ENCODE assay signal across 8 cellular contexts in the genomic region with DNA sequence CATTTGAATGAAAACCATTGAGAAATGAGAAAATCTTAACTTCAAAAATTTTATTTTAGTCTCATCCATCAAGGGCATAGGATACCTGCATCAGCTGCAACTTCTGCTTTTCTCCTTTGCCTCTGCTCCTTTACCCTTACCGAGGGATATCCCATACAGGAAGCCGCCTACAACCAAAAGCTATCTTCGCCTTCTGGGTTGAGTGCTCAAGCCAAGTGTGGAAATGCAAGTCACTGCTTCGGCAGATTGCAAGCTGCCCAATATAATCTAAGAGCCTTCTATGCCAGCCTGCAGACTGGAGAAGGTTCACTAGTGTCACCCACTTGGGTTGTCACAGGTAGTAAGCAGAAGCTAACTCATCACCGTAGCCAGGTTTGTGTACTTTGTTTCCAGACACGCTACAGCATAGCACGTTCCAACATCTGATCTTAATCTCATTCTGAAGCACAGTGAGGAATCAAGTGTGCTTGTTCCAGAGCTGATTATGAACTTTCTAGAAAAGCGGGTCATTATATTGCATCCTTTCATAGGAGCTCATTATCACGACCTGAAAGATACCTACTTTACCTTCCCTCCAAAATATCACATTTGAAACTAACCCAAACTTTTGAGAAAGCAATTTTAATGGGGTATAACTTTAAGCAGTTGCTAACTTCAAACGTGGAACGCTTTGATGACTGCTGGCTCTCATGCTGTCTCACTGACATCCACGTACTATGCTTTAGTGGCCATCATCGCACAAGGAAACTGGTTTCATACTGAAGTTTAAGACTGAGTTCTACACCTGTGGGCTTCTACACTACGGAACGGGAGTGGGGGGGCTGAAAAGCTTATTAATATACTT. TPM values are rescaled to one million over a fixed set of nuclear protein-coding genes. Genes with fewer than 3 reads are reported as not detected.
DNase-seq lines count a peak whose midpoint lies in the region; ATAC-seq, FAIRE-seq and TF ChIP-seq lines count a peak whose summit lies in the region.

No MANE protein-coding gene starts in this region.

- H2BK15ac ChIP-seq in mesenchymal stem cell (ENCODE audit: low read depth, poor library complexity, severe bottlenecking) = no peak overlapping the region

- H3K27me3 Mint-ChIP-seq in Calu3 (ENCODE audit: unreplicated experiment) = peaks cover 12% of the 10 kb centered on the region

- no peaks in the 10 kb centered on the region for H3K79me1 ChIP-seq in mesenchymal stem cell (replicated peaks; ENCODE audit: low read length, poor library complexity, severe bottlenecking)

- SMC1A ChIA-PET in GM12878 (lab: Charles Lee; ENCODE audit: uncharacterized antibody, unreplicated experiment) = interaction anchor here (0.8 to 2.4 kb wide), 12 partner anchors 10 to 82 kb away, joined by 3 to 12 read pairs (median 4); partner anchors contain the start of genes GALK1 and WBP2

- no peaks in the 10 kb centered on the region for H3K9me3 ChIP-seq in GM12878 (replicated peaks; ENCODE audit: control insufficient read depth, insufficient read depth, low read length)
- H3K9me3 ChIP-seq in mesenchymal stem cell (ENCODE audit: control insufficient read depth, low read length) = no peaks in the 10 kb centered on the region
- H3K9me3 ChIP-seq in uterus = no peaks in the 10 kb centered on the region

- H3K4me3 ChIP-seq in NB4 (ENCODE audit: low read depth, low read length) = peak overlapping the region; percentile 93
- no peak overlapping the region for H3K4me3 ChIP-seq in GM12878
- peak overlapping the region in 1 of 2 experiments; percentile 96 for H3K4me3 ChIP-seq in mesenchymal stem cell (ENCODE audit: insufficient read depth in 1 of 2, low read depth in 1 of 2, low read length in 2 of 2)
- H3K4me3 ChIP-seq in uterus = peak overlapping the region; percentile 86 to 93

- no peak for TF ChIP-seq RAD21 in GM12878 (IDR thresholded peaks at IDR 0.05; ENCODE audit: insufficient read depth, low read depth, low read length)

- no peak overlapping the region for H3K27ac ChIP-seq in GM12878 (ENCODE audit: control insufficient read depth, insufficient read depth)
- no peak overlapping the region for H3K27ac ChIP-seq in mesenchymal stem cell (ENCODE audit: low read length, poor library complexity, severe bottlenecking)
- H3K27ac ChIP-seq in uterus = peak overlapping the region in 1 of 2 donors; percentile 98

- in situ Hi-C loops in GM12878 (cut with MboI) = no loop called here

- peak overlapping the region in 1 of 2 experiments; percentile 25 for H2BK12ac ChIP-seq in mesenchymal stem cell (ENCODE audit: low read length in 2 of 2)

- H4K8ac ChIP-seq in mesenchymal stem cell (ENCODE audit: low read length) = peak overlapping the region; percentile 16

- FAIRE-seq in GM12878 (lab: Jason Lieb, UNC) = peak; percentile 59

- H3K27ac Mint-ChIP-seq in Calu3 (ENCODE audit: unreplicated experiment) = peak overlapping the region; percentile 73

- no peak for TF ChIP-seq CTCF in Calu3 (IDR thresholded peaks at IDR 0.05; ENCODE audit: unreplicated experiment)
- no peak for TF ChIP-seq CTCF in NB4 (IDR thresholded peaks at IDR 0.05; ENCODE audit: low read depth, low read length)
- TF ChIP-seq CTCF in GM12878 (IDR thresholded peaks at IDR 0.05 in 2 of 3, conservative IDR thresholded peaks at IDR 0.05 in 1 of 3; ENCODE audit: control insufficient read depth in 2 of 3, extremely low read depth in 1 of 3, insufficient read depth in 1 of 3, low read depth in 3 of 3, low read length in 3 of 3) = no peak
- TF ChIP-seq CTCF in uterus (IDR thresholded peaks at IDR 0.05) = no peak

- no peak overlapping the region for H3K18ac ChIP-seq in mesenchymal stem cell (ENCODE audit: low read depth in 1 of 2, low read length in 2 of 2)

- no TSS peak for BruUV-seq in Calu3 (replicated peaks; lab: Mats Ljungman, UMichigan)
- BruUV-seq in GM12878 (replicated peaks; lab: Mats Ljungman, UMichigan) = no TSS peak

- H2AFZ ChIP-seq in GM12878 (ENCODE audit: control insufficient read depth, low read depth, low read length) (no peak overlapping the region), mesenchymal stem cell (ENCODE audit: low read depth, low read length) (no peak overlapping the region)

- peaks cover 30% of the 10 kb centered on the region for H3K79me2 ChIP-seq in GM12878 (ENCODE audit: control insufficient read depth, insufficient read depth, low read length)

- H3K36me3 Mint-ChIP-seq in Calu3 (ENCODE audit: insufficient read depth, unreplicated experiment) = peaks cover 65% of the 10 kb centered on the region

- H3K36me3 ChIP-seq in GM12878 (ENCODE audit: control insufficient read depth in 2 of 2, insufficient read depth in 2 of 2, low read length in 1 of 2) (peaks cover 0 to 18% of the 10 kb centered on the region in 2 experiments), mesenchymal stem cell (ENCODE audit: control insufficient read depth in 1 of 2, insufficient read depth in 2 of 2, low read depth in 1 of 2, low read length in 2 of 2) (peaks cover 25 to 45% of the 10 kb centered on the region in 2 experiments), uterus (no peaks in the 10 kb centered on the region)

- peaks cover 10% of the 10 kb centered on the region for H4K20me1 ChIP-seq in GM12878 (ENCODE audit: control insufficient read depth, insufficient read depth)

- DNase-seq in Calu3 (no peak), NB4 (ENCODE audit: low read depth) (peak; percentile 74), GM12878 (ENCODE audit: low read depth, low spot score) (no peak), mesenchymal stem cell (no peak), uterus (peak in 1 of 2 donors; percentile 23), C1 segment of cervical spinal cord (lab: John Stamatoyannopoulos, UW) (no peak), nucleus accumbens (lab: John Stamatoyannopoulos, UW) (no peak), anterior cingulate cortex (lab: John Stamatoyannopoulos, UW) (no peak)

- peak; percentile 10 for TF ChIP-seq POLR2A in NB4 (IDR thresholded peaks at IDR 0.05; ENCODE audit: extremely low read depth, insufficient read length)
- peak; percentile 84 for TF ChIP-seq POLR2A in GM12878 (IDR thresholded peaks at IDR 0.05; ENCODE audit: low read depth, low read length)
- TF ChIP-seq POLR2A in uterus (IDR thresholded peaks at IDR 0.05) = no peak

- peak overlapping the region; percentile 77 for H3K4me3 Mint-ChIP-seq in Calu3 (ENCODE audit: low read depth, unreplicated experiment)

- no peak overlapping the region for H3K4ac ChIP-seq in mesenchymal stem cell (ENCODE audit: low read depth in 1 of 2, low read length in 2 of 2)

- POLR2A ChIA-PET in GM12878 (lab: Charles Lee) = interaction anchor here (0.6 to 5.3 kb wide), 11 partner anchors 10 to 119 kb away, joined by 3 to 40 read pairs (median 6); partner anchors contain the start of genes GALK1, UNC13D and WBP2

- H3K4me1 Mint-ChIP-seq in Calu3 (ENCODE audit: low read depth, unreplicated experiment) = peaks cover 7% of the 10 kb centered on the region

- no peaks in the 10 kb centered on the region for H3K9me3 Mint-ChIP-seq in Calu3 (ENCODE audit: low read depth, unreplicated experiment)

- TF ChIP-seq EP300 in GM12878 (IDR thresholded peaks at IDR 0.05; ENCODE audit: borderline replicate concordance in 1 of 2, control insufficient read depth in 1 of 2, low read depth in 2 of 2, low read length in 2 of 2) = no peak

- H3K23ac ChIP-seq in mesenchymal stem cell (ENCODE audit: low read length in 2 of 2) = no peak overlapping the region

- CTCF ChIA-PET in Calu3 (lab: Charles Lee) (interaction anchor here (0.6 kb wide), 2 partner anchors 68 to 79 kb away, joined by 3 to 7 read pairs; partner anchors contain the start of gene WBP2), GM12878 (lab: Yijun Ruan, JAX) (interaction anchor here (0.8 to 5.4 kb wide), 15 partner anchors 11 to 120 kb away, joined by 3 to 32 read pairs (median 4); partner anchors contain the start of genes GALK1, TRIM65 and WBP2)

- no peak overlapping the region for H2BK5ac ChIP-seq in mesenchymal stem cell (ENCODE audit: low read depth, low read length, poor library complexity, severe bottlenecking)

- no peaks in the 10 kb centered on the region for H3K27me3 ChIP-seq in GM12878 (replicated peaks in 1 of 2; ENCODE audit: control insufficient read depth in 2 of 2, insufficient read depth in 2 of 2, low read length in 1 of 2)
- H3K27me3 ChIP-seq in mesenchymal stem cell (ENCODE audit: control insufficient read depth in 1 of 2, insufficient read depth in 1 of 2, low read length in 2 of 2) = no peaks in the 10 kb centered on the region
- no peaks in the 10 kb centered on the region for H3K27me3 ChIP-seq in uterus

- peak overlapping the region; percentile 81 for H3K4me2 ChIP-seq in GM12878 (ENCODE audit: control insufficient read depth, insufficient read depth)
- peak overlapping the region; percentile 41 for H3K4me2 ChIP-seq in mesenchymal stem cell (ENCODE audit: low read length, poor library complexity, severe bottlenecking)

- no peak overlapping the region for H3K9ac ChIP-seq in GM12878 (ENCODE audit: control insufficient read depth, insufficient read depth, low read length)
- H3K9ac ChIP-seq in mesenchymal stem cell (ENCODE audit: low read length) = peak overlapping the region; percentile 97

- 30% methylated on average over 15 of the region's 15 CpGs for WGBS in GM12878 (ENCODE audit: insufficient coverage, insufficient replicate concordance, low lambda C conversion rate, missing lambda C conversion rate)
- WGBS in mesenchymal stem cell = 90% methylated on average over 15 of the region's 15 CpGs

- H2AK5ac ChIP-seq in mesenchymal stem cell (ENCODE audit: low read length, severe bottlenecking) = no peak overlapping the region

- intact Hi-C loops in Calu3 (cut with micrococcal nuclease; ENCODE audit: unreplicated experiment) = no loop called here
- intact Hi-C loops in GM12878 (cut with micrococcal nuclease; ENCODE audit: unreplicated experiment) = loop anchor here (5.0 kb wide), 1 partner anchor 121 kb away; the partner anchor contains the start of gene TRIM65
- intact Hi-C loops in uterus (cut with DNase I; ENCODE audit: low total_unique reads) = no loop called here

- H3K14ac ChIP-seq in mesenchymal stem cell (ENCODE audit: low read length in 2 of 2) = no peak overlapping the region

- RAD21 ChIA-PET in GM12878 (lab: Charles Lee; ENCODE audit: unreplicated experiment) = interaction anchor here (0.7 to 2.1 kb wide), 12 partner anchors 9 to 522 kb away, joined by 3 to 9 read pairs (median 4); partner anchors contain the start of genes GALK1, UNK and WBP2

- no peak; the same call in 2 of the 3 replicates for ATAC-seq in GM12878

- no peak overlapping the region for H2BK120ac ChIP-seq in mesenchymal stem cell (ENCODE audit: low read depth, low read length)

- no peak overlapping the region for H4K91ac ChIP-seq in mesenchymal stem cell (ENCODE audit: low read length)

- H3K4me1 ChIP-seq in GM12878 (ENCODE audit: control insufficient read depth, insufficient read depth, low read length) (no peaks in the 10 kb centered on the region; the same call in 1 of the 2 replicates), mesenchymal stem cell (ENCODE audit: control insufficient read depth, insufficient read depth, low read depth, low read length) (peaks cover 6% of the 10 kb centered on the region), uterus (peaks cover 0 to 9% of the 10 kb centered on the region in 2 donors)

RNA-seq across cellular contexts. Expression of gene UNK, which starts 8.0 kb away (rescaled TPM):
- total RNA-seq in Calu3 (2022) = 26.0 and 29.7 TPM in 2 replicates
- total RNA-seq in GM12878 (2013; cell fraction: nucleolus; rRNA removed) = 197 and 212 TPM in 2 replicates
- total RNA-seq in GM12878 (2014; rRNA removed) = 26.7 and 32.6 TPM in 2 replicates
- total RNA-seq in GM12878 (2014; rRNA removed; fragmentation: Illumina TruSeq; extraction: Trizol) = 23.8 and 25.9 TPM in 2 replicates
- total RNA-seq in GM12878 (2021) = 32.2 and 34.5 TPM in 2 replicates
- 6.2 TPM for polyA plus RNA-seq in GM12878 (2011; ENCODE audit: low read depth)
- 30.8 and 33.2 TPM in 2 replicates for polyA plus RNA-seq in GM12878 (2011; rRNA removed)
- 17.2 and 20.1 TPM in 2 replicates for polyA plus RNA-seq in GM12878 (2011; cell fraction: cytosol; rRNA removed)
- polyA plus RNA-seq in GM12878 (2011; cell fraction: nucleus; rRNA removed) = 36.8 and 48.3 TPM in 2 replicates
- polyA plus RNA-seq in GM12878 (2012) = 18.8 and 20.3 TPM in 2 replicates
- 25.2 and 26.9 TPM in 2 replicates for polyA plus RNA-seq in GM12878 (2014; fragmentation: Illumina TruSeq; extraction: Trizol)
- 10 to 100 TPM in 1 of 2 experiments, 1 to 10 TPM in 1; 8.9 to 11.9 TPM for polyA plus RNA-seq in GM12878 (2014; fragmentation: Nextera tagmentation; extraction: Ambion mirVana)
- 29.7 and 31.1 TPM in 2 replicates for polyA plus RNA-seq in GM12878 (2014; rRNA removed)
- 10 to 100 TPM; 27.6 to 27.8 TPM for polyA plus RNA-seq in GM12878 (2016; fragmentation: Nextera tagmentation; extraction: Ambion mirVana)
- 48.5 and 52.4 TPM in 2 replicates for polyA minus RNA-seq in GM12878 (2011; rRNA and poly(A)+ RNA removed)
- polyA minus RNA-seq in GM12878 (2011; cell fraction: cytosol; rRNA and poly(A)+ RNA removed) = 11.5 and 12.8 TPM in 2 replicates
- 41.1 and 51.5 TPM in 2 replicates for polyA minus RNA-seq in GM12878 (2011; cell fraction: nucleus; rRNA and poly(A)+ RNA removed)
- 16.2 TPM for polyA plus RNA-seq in mesenchymal stem cell (2013, experiment 1 of 2)
- 14.8 TPM for polyA plus RNA-seq in mesenchymal stem cell (2013, experiment 2 of 2)
- 10 to 100 TPM in 3 of 4 donors, 1 to 10 TPM in 1; 6.9 to 69.7 (median 45.5) TPM for total RNA-seq in uterus

RNA-seq across cellular contexts. Expression of gene GALK1, which starts 11.6 kb away (rescaled TPM):
- 20.4 and 20.5 TPM in 2 replicates for total RNA-seq in Calu3 (2022)
- total RNA-seq in GM12878 (2013; cell fraction: nucleolus; rRNA removed) = 12.0 and 15.1 TPM in 2 replicates
- 32.6 and 43.2 TPM in 2 replicates for total RNA-seq in GM12878 (2014; rRNA removed)
- total RNA-seq in GM12878 (2014; rRNA removed; fragmentation: Illumina TruSeq; extraction: Trizol) = 8.7 and 9.2 TPM in 2 replicates
- 38.5 and 41.1 TPM in 2 replicates for total RNA-seq in GM12878 (2021)
- polyA plus RNA-seq in GM12878 (2011; ENCODE audit: low read depth) = 8.1 TPM
- 4.0 and 8.4 TPM in 2 replicates for polyA plus RNA-seq in GM12878 (2011; rRNA removed)
- 15.1 and 25.3 TPM in 2 replicates for polyA plus RNA-seq in GM12878 (2011; cell fraction: cytosol; rRNA removed)
- 30.2 and 35.7 TPM in 2 replicates for polyA plus RNA-seq in GM12878 (2011; cell fraction: nucleus; rRNA removed)
- polyA plus RNA-seq in GM12878 (2012) = 18.6 and 22.4 TPM in 2 replicates
- polyA plus RNA-seq in GM12878 (2014; fragmentation: Illumina TruSeq; extraction: Trizol) = 0.25 and 3.6 TPM in 2 replicates
- polyA plus RNA-seq in GM12878 (2014; fragmentation: Nextera tagmentation; extraction: Ambion mirVana) = 1 to 10 TPM in 1 of 2 experiments, under 1 TPM in 1; 0.21 to 5.9 TPM
- 34.2 and 40.8 TPM in 2 replicates for polyA plus RNA-seq in GM12878 (2014; rRNA removed)
- 10 to 100 TPM; 38.1 to 43.8 TPM for polyA plus RNA-seq in GM12878 (2016; fragmentation: Nextera tagmentation; extraction: Ambion mirVana)
- polyA minus RNA-seq in GM12878 (2011; rRNA and poly(A)+ RNA removed) = 5.0 and 16.4 TPM in 2 replicates
- 9.8 and 15.2 TPM in 2 replicates for polyA minus RNA-seq in GM12878 (2011; cell fraction: cytosol; rRNA and poly(A)+ RNA removed)
- 9.7 TPM in 2 replicates for polyA minus RNA-seq in GM12878 (2011; cell fraction: nucleus; rRNA and poly(A)+ RNA removed)
- polyA plus RNA-seq in mesenchymal stem cell (2013, experiment 1 of 2) = 29.0 TPM
- polyA plus RNA-seq in mesenchymal stem cell (2013, experiment 2 of 2) = 27.7 TPM
- total RNA-seq in uterus = 10 to 100 TPM in 3 of 4 donors, not detected in 1; 19.4 to 37.1 (median 35.6) TPM

RNA-seq across cellular contexts. Expression of gene ITGB4, which starts 55.4 kb away (rescaled TPM):
- total RNA-seq in Calu3 (2022) (253 and 301 TPM in 2 replicates), GM12878 (2014; rRNA removed) (0.05 and 0.06 TPM in 2 replicates), GM12878 (2014; rRNA removed; fragmentation: Illumina TruSeq; extraction: Trizol) (0.18 and 0.28 TPM in 2 replicates), GM12878 (2021) (1.6 and 1.9 TPM in 2 replicates), uterus (100 to 1,000 TPM in 1 of 4 donors, 10 to 100 TPM in 3; 38.0 to 100 (median 62.3) TPM)
- 0.46 and 0.61 TPM in 2 replicates for total RNA-seq in GM12878 (2013; cell fraction: nucleolus; rRNA removed)
- polyA plus RNA-seq in GM12878 (2011; ENCODE audit: low read depth) = 0.33 TPM
- polyA plus RNA-seq in GM12878 (2011; rRNA removed) (0.20 and 0.39 TPM in 2 replicates), GM12878 (2014; fragmentation: Illumina TruSeq; extraction: Trizol) (0.10 TPM in 1 of 2 replicates, not detected in the other), GM12878 (2014; fragmentation: Nextera tagmentation; extraction: Ambion mirVana) (not detected), GM12878 (2014; rRNA removed) (0.35 and 0.44 TPM in 2 replicates), GM12878 (2016; fragmentation: Nextera tagmentation; extraction: Ambion mirVana) (under 1 TPM; 0.20 to 0.45 TPM)
- polyA plus RNA-seq in GM12878 (2011; cell fraction: cytosol; rRNA removed) = 0.24 and 0.27 TPM in 2 replicates
- polyA plus RNA-seq in GM12878 (2011; cell fraction: nucleus; rRNA removed) = 0.64 and 1.1 TPM in 2 replicates
- polyA plus RNA-seq in GM12878 (2012) = 1.3 TPM in 2 replicates
- 0.51 and 2.0 TPM in 2 replicates for polyA minus RNA-seq in GM12878 (2011; rRNA and poly(A)+ RNA removed)
- polyA minus RNA-seq in GM12878 (2011; cell fraction: cytosol; rRNA and poly(A)+ RNA removed) = 1.9 and 2.4 TPM in 2 replicates
- 1.8 and 2.7 TPM in 2 replicates for polyA minus RNA-seq in GM12878 (2011; cell fraction: nucleus; rRNA and poly(A)+ RNA removed)
- 1.3 TPM for polyA plus RNA-seq in mesenchymal stem cell (2013, experiment 1 of 2)
- polyA plus RNA-seq in mesenchymal stem cell (2013, experiment 2 of 2) = 1.0 TPM

Comparison
In these comparisons a context has a peak if more than half of its experiments do, and no peak if none do; other contexts are left out.
1. POLR2A ChIP-seq: peak in NB4 (single experiment) and GM12878 (single experiment); none in uterus (0 of 2).
2. RNA of gene ITGB4, which starts 55.4 kb away (total RNA-seq): 253 to 301 TPM in Calu3 and 38.0 to 100 TPM in uterus; 0.05 to 1.9 TPM in GM12878; every median in the first group is over 10 times any median in the second.